Comparison of ENCODE assay signal across 8 cellular contexts in the genomic region with DNA sequence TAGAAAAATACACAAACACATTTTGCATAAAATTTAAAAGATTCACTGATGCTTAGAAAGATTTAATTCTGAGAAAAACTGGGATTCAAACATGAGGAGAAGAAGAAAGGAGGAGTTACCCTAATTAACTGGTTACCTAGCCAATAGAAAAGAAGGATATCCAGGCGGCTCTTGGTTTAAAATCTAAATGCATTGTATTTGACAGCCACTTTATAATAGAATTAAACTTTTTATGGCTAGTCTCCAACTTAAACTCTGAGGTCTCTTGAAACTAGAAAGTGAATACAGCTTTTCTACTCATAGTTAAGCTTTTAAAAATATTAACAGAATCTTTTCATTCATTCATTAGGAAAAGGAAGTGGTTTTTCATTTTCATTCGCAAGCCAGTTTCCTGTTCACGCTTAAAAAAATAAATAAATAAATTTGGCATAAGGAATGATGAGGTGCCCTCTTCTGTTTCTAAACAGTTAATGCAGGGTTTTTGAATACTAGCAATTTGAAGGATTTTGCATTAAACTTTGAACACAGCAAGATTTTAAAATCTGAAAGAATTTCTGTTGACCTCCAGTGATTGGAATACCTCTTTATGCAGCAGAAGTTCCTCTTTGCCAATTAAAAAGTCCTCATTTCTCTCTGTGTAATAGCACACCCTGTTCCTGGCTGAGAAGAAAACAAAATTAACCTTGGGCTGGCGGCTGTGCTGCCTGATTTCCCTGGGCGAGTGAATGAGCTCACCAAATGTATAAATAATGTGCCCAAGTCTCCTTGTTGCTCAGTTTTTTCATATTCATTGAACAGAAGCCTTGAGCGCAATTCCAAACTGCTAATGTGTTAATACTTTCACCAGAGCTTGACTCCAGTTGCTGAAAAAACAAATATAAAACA.
DNase-seq lines count a peak whose midpoint lies in the region; ATAC-seq and TF ChIP-seq lines count a peak whose summit lies in the region.

No MANE protein-coding gene starts in this region.

- H3K36me3 Mint-ChIP-seq in neural crest cell (ENCODE audit: low read depth) = no peaks in the 10 kb centered on the region

- ATAC-seq in GM19397 (IDR thresholded peaks at IDR 0.05; ENCODE audit: unreplicated experiment) (peak; percentile 43), HG03575 (IDR thresholded peaks at IDR 0.05; ENCODE audit: extremely low read depth, insufficient number of reproducible peaks, low FRiP score, unreplicated experiment) (peak; percentile 19)

- peak overlapping the region; percentile 89 for H3K4me2 ChIP-seq in OCI-LY7 (ENCODE audit: low read length)

- H3K9me3 ChIP-seq in OCI-LY7 (ENCODE audit: low read length) (no peaks in the 10 kb centered on the region), endocrine pancreas (ENCODE audit: control insufficient read depth, low read length) (no peaks in the 10 kb centered on the region)

- CTCF ChIA-PET in OCI-LY7 (lab: Charles Lee; ENCODE audit: unreplicated experiment) = no interaction called here

- TF ChIP-seq CTCF in OCI-LY7 (conservative IDR thresholded peaks at IDR 0.05; ENCODE audit: low read length) (peak; percentile 89), neural crest cell (conservative IDR thresholded peaks at IDR 0.05) (peak; percentile 81)

- no peaks in the 10 kb centered on the region for H3K79me2 ChIP-seq in OCI-LY7 (ENCODE audit: insufficient read depth, low read depth, low read length)

- intact Hi-C loops in OCI-LY7 (cut with micrococcal nuclease; ENCODE audit: unreplicated experiment) = loop anchor here (1.0 to 5.0 kb wide), 3 partner anchors 106 to 530 kb away; partner anchors contain the start of gene ZMAT3

- POLR2A ChIA-PET in OCI-LY7 (lab: Charles Lee) = interaction anchor here (0.6 to 1.8 kb wide), 9 partner anchors 9 to 1324 kb away, joined by 3 to 5 read pairs (median 4); no protein-coding TSS in a partner anchor

- no peaks in the 10 kb centered on the region for H3K27me3 ChIP-seq in endocrine pancreas (ENCODE audit: control insufficient read depth, insufficient read depth, low read length)

- H4K20me1 ChIP-seq in OCI-LY7 (ENCODE audit: insufficient read depth, low read length) = no peaks in the 10 kb centered on the region

- H3K36me3 ChIP-seq in OCI-LY7 (ENCODE audit: insufficient read depth, low read length) (no peaks in the 10 kb centered on the region), endocrine pancreas (ENCODE audit: control insufficient read depth, insufficient read depth, low read length) (no peaks in the 10 kb centered on the region)

- DNase-seq in COR-L47 (lab: John Stamatoyannopoulos, UW) = peak; percentile 70
- DNase-seq in OCI-LY7 (ENCODE audit: low spot score) = peak; percentile 62
- no peak for DNase-seq in neural crest cell (ENCODE audit: low read depth, low spot score)
- DNase-seq in stimulated activated CD4-positive, alpha-beta T cell treated with anti-CD3 and anti-CD28 coated beads, Interleukin-4, amount 100 ng/mL, for 1 hour = no peak
- DNase-seq in activated CD8-positive, alpha-beta memory T cell treated with anti-CD3 and anti-CD28 coated beads for 24 hours = no peak

- H3K27ac Mint-ChIP-seq in neural crest cell (ENCODE audit: unreplicated experiment) = no peak overlapping the region

- peaks cover 44% of the 10 kb centered on the region for H3K4me1 ChIP-seq in OCI-LY7 (ENCODE audit: insufficient read depth, low read length, poor library complexity, severe bottlenecking)
- peaks cover 4% of the 10 kb centered on the region for H3K4me1 ChIP-seq in endocrine pancreas (ENCODE audit: control insufficient read depth, insufficient read depth, low read length)

- peak overlapping the region; percentile 10 for H3K9ac ChIP-seq in endocrine pancreas (ENCODE audit: control insufficient read depth, insufficient read depth, low read length)

- H3K4me3 ChIP-seq in OCI-LY7 (ENCODE audit: low read depth, low read length, poor library complexity, severe bottlenecking) (peak overlapping the region; percentile 62), endocrine pancreas (ENCODE audit: control insufficient read depth, insufficient read depth, low read length) (peak overlapping the region; percentile 80)

- peaks cover 5% of the 10 kb centered on the region for H3K4me1 Mint-ChIP-seq in neural crest cell

- no peaks in the 10 kb centered on the region for H3K27me3 Mint-ChIP-seq in neural crest cell (ENCODE audit: low read depth)

- no TSS peak for BruUV-seq in OCI-LY7 (replicated peaks; lab: Mats Ljungman, UMichigan)

- H3K4me3 Mint-ChIP-seq in neural crest cell = no peak overlapping the region

- H3K9me3 Mint-ChIP-seq in neural crest cell = no peaks in the 10 kb centered on the region

- H3K27ac ChIP-seq in OCI-LY7 (ENCODE audit: low read depth, low read length, poor library complexity, severe bottlenecking) = peak overlapping the region; percentile 90

- H2AFZ ChIP-seq in OCI-LY7 (ENCODE audit: low read length) = peak overlapping the region; percentile 98

- no peaks in the 10 kb centered on the region for H3K9me2 ChIP-seq in OCI-LY7 (ENCODE audit: insufficient read depth, low read length)

Comparison
In these comparisons a context has a peak if more than half of its experiments do, and no peak if none do; other contexts are left out.
1. DNase-seq: peak in COR-L47 (single experiment) and OCI-LY7 (single experiment); none in neural crest cell (single experiment), stimulated activated CD4-positive, alpha-beta T cell treated with anti-CD3 and anti-CD28 coated beads, Interleukin-4, amount 100 ng/mL, for 1 hour (single experiment) and activated CD8-positive, alpha-beta memory T cell treated with anti-CD3 and anti-CD28 coated beads for 24 hours (single experiment).